ENCODE assay signal across 8 cellular contexts in genomic region chr11:43504316-43504950, GRCh38.
DNase-seq lines count a peak whose midpoint lies in the region; ATAC-seq and TF ChIP-seq lines count a peak whose summit lies in the region.

No MANE protein-coding gene starts in this region.

- H3K27me3 ChIP-seq in H7 (ENCODE audit: control insufficient read depth, insufficient read depth, low read length) (no peaks in the 10 kb centered on the region), SK-N-SH (ENCODE audit: insufficient read depth) (no peaks in the 10 kb centered on the region)

- TF ChIP-seq RAD21 in SK-N-SH (IDR thresholded peaks at IDR 0.05; ENCODE audit: low read length), result peak; percentile 67

- H3K9me2 ChIP-seq in SK-N-SH, result no peaks in the 10 kb centered on the region

- H3K4me3 ChIP-seq in H7 (ENCODE audit: insufficient read depth, low read depth, low read length) (no peak overlapping the region), SK-N-SH (ENCODE audit: low read depth in 2 of 2, low read length in 1 of 2) (no peak overlapping the region)

- H3K9me3 ChIP-seq in SK-N-SH, result no peaks in the 10 kb centered on the region

- no peak overlapping the region for H2AFZ ChIP-seq in SK-N-SH (ENCODE audit: low read depth)

- H4K20me1 ChIP-seq in SK-N-SH (ENCODE audit: insufficient read depth), result no peaks in the 10 kb centered on the region

- no peaks in the 10 kb centered on the region for H3K79me2 ChIP-seq in SK-N-SH (ENCODE audit: insufficient read depth)

- no peak overlapping the region for H3K9ac ChIP-seq in SK-N-SH

- DNase-seq in COLO668 (lab: John Stamatoyannopoulos, UW; ENCODE audit: unreplicated experiment) (peak; percentile 29), H7 (peak; percentile 55), SK-N-SH (peak; percentile 31), islet precursor cell (peak; percentile 67), epidermal melanocyte (ENCODE audit: insufficient read length, low spot score) (no peak), NOMO-1 treated with DMSO at 0.1 percent for 48 hours (lab: John Stamatoyannopoulos, UW; ENCODE audit: unreplicated experiment) (no peak)

- ATAC-seq in GM18858 (IDR thresholded peaks at IDR 0.05; ENCODE audit: unreplicated experiment) (no peak), GM19397 (IDR thresholded peaks at IDR 0.05; ENCODE audit: unreplicated experiment) (no peak)

- CTCF ChIA-PET in SK-N-SH (lab: Yijun Ruan, JAX), result interaction anchor here (0.6 to 4.5 kb wide), 21 partner anchors 10 to 347 kb away, joined by 3 to 34 read pairs (median 4); no protein-coding TSS in a partner anchor

- no peaks in the 10 kb centered on the region for H3F3A ChIP-seq in SK-N-SH (replicated peaks; ENCODE audit: insufficient read depth)

- peak; percentile 39 for TF ChIP-seq CTCF in SK-N-SH (IDR thresholded peaks at IDR 0.05)

- no peak overlapping the region for H3K27ac ChIP-seq in SK-N-SH (ENCODE audit: low read depth in 2 of 2, low read length in 1 of 2)

- H3K36me3 ChIP-seq in H7 (replicated peaks; ENCODE audit: control insufficient read depth, insufficient read depth, low read length) (no peaks in the 10 kb centered on the region), SK-N-SH (replicated peaks in 1 of 2; ENCODE audit: control insufficient read depth in 1 of 2, insufficient read depth in 2 of 2, low read length in 1 of 2) (no peaks in the 10 kb centered on the region)

- no peak for TF ChIP-seq EP300 in SK-N-SH (IDR thresholded peaks at IDR 0.05; ENCODE audit: borderline replicate concordance in 1 of 2, low read depth in 1 of 2, low read length in 1 of 2)

- H3K4me1 ChIP-seq in SK-N-SH (ENCODE audit: control insufficient read depth in 1 of 2, insufficient read depth in 2 of 2, low read depth in 1 of 2, low read length in 1 of 2), result peaks cover 4 to 8% of the 10 kb centered on the region in 2 experiments; a peak in 2 of 4 replicates

- 57% methylated on average over 6 of the region's 7 CpGs for WGBS in SK-N-SH (ENCODE audit: low lambda C conversion rate)

- POLR2A ChIA-PET in SK-N-SH (lab: Yijun Ruan, JAX), result no interaction called here

- no peak overlapping the region for H3K4me2 ChIP-seq in SK-N-SH

TF ChIP-seq in SK-N-SH, 30 proteins besides CTCF, POLR2A, EP300 and RAD21:
- TF ChIP-seq SMC3 (IDR thresholded peaks at IDR 0.05; ENCODE audit: low read depth, low read length), result peak; percentile 35; the same call in 1 of the 2 replicates
- TF ChIP-seq USF1 (IDR thresholded peaks at IDR 0.05; ENCODE audit: borderline replicate concordance, low read depth), result no peak

Comparison
In these comparisons a context has a peak if more than half of its experiments do, and no peak if none do; other contexts are left out.
1. DNase-seq: peak in COLO668 (single experiment), H7 (single experiment), SK-N-SH (single experiment) and islet precursor cell (single experiment); none in epidermal melanocyte (single experiment) and NOMO-1 treated with DMSO at 0.1 percent for 48 hours (single experiment).